Comparison of ENCODE assay signal across 8 cellular contexts in genomic region chr7:151083071-151083823, GRCh38. TPM values are rescaled to one million over a fixed set of nuclear protein-coding genes. Genes with fewer than 3 reads are reported as not detected.
DNase-seq lines count a peak whose midpoint lies in the region; ATAC-seq lines count a peak whose summit lies in the region.

A gene with protein sequence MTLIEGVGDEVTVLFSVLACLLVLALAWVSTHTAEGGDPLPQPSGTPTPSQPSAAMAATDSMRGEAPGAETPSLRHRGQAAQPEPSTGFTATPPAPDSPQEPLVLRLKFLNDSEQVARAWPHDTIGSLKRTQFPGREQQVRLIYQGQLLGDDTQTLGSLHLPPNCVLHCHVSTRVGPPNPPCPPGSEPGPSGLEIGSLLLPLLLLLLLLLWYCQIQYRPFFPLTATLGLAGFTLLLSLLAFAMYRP (minus strand): TSS chr7:151083493. CDS start chr7:151082563, 930 bp downstream.

- peak within 1 kb of the TSS; percentile 93 for H3K27ac Mint-ChIP-seq in activated CD8-positive, alpha-beta T cell treated with anti-CD3 and anti-CD28 coated beads, Interleukin-2, amount 10 ng/mL, durations not matched to agents 7 days and 5 days
- H3K27ac Mint-ChIP-seq in effector memory CD8-positive, alpha-beta T cell: peak within 1 kb of the TSS; percentile 92 to 96

- H3K4me3 Mint-ChIP-seq in activated CD8-positive, alpha-beta T cell treated with anti-CD3 and anti-CD28 coated beads, Interleukin-2, amount 10 ng/mL, durations not matched to agents 7 days and 5 days: peak within 1 kb of the TSS; percentile 87
- peak within 1 kb of the TSS; percentile 94 to 95 for H3K4me3 Mint-ChIP-seq in effector memory CD8-positive, alpha-beta T cell

- in situ Hi-C loops in ACHN (cut with HindIII; ENCODE audit: low pct_ligation_motif_present, low pct_unique_long_range_greater_than_20kb, low sequenced_read_pairs): no loop called here

- H3K27me3 Mint-ChIP-seq in activated CD8-positive, alpha-beta T cell treated with anti-CD3 and anti-CD28 coated beads, Interleukin-2, amount 10 ng/mL, durations not matched to agents 7 days and 5 days (ENCODE audit: low read depth): peaks cover 21% of the 10 kb centered on the region
- H3K27me3 Mint-ChIP-seq in effector memory CD8-positive, alpha-beta T cell: peaks cover 0 to 9% of the 10 kb centered on the region in 2 donors

- peaks cover 62% of the 10 kb centered on the region for H3K4me1 Mint-ChIP-seq in activated CD8-positive, alpha-beta T cell treated with anti-CD3 and anti-CD28 coated beads, Interleukin-2, amount 10 ng/mL, durations not matched to agents 7 days and 5 days (ENCODE audit: low read depth)
- H3K4me1 Mint-ChIP-seq in effector memory CD8-positive, alpha-beta T cell (ENCODE audit: low read depth in 2 of 2): peaks cover 30 to 35% of the 10 kb centered on the region in 2 donors

- DNase-seq in ACHN (peak; percentile 71), NCI-H526 (lab: John Stamatoyannopoulos, UW) (peak; percentile 25 to 92)
- DNase-seq in activated CD8-positive, alpha-beta T cell treated with anti-CD3 and anti-CD28 coated beads, Interleukin-2, amount 10 ng/mL, durations not matched to agents 7 days and 5 days: peak; percentile 87
- DNase-seq in effector memory CD8-positive, alpha-beta T cell: peak; percentile 82 to 89 (median 87)
- peak; percentile 62 to 74 for DNase-seq in stimulated activated CD8-positive, alpha-beta memory T cell treated with anti-CD3 and anti-CD28 coated beads, Interleukin-4, amount 100 ng/mL, for 1 hour (ENCODE audit: low read depth in 2 of 2, low spot score in 1 of 2)

- peaks cover 71% of the 10 kb centered on the region for H3K4me1 ChIP-seq in mononuclear cell (ENCODE audit: insufficient read depth, low read length)

- peaks cover 14% of the 10 kb centered on the region for H3K36me3 Mint-ChIP-seq in activated CD8-positive, alpha-beta T cell treated with anti-CD3 and anti-CD28 coated beads, Interleukin-2, amount 10 ng/mL, durations not matched to agents 7 days and 5 days (ENCODE audit: low read depth)
- peaks cover 12% of the 10 kb centered on the region for H3K36me3 Mint-ChIP-seq in effector memory CD8-positive, alpha-beta T cell (ENCODE audit: insufficient read depth)

- H3K27me3 ChIP-seq in mononuclear cell (ENCODE audit: insufficient read depth, low read length): peaks cover 6% of the 10 kb centered on the region

- H3K9me3 Mint-ChIP-seq in activated CD8-positive, alpha-beta T cell treated with anti-CD3 and anti-CD28 coated beads, Interleukin-2, amount 10 ng/mL, durations not matched to agents 7 days and 5 days (ENCODE audit: insufficient read depth): no peaks in the 10 kb centered on the region
- no peaks in the 10 kb centered on the region for H3K9me3 Mint-ChIP-seq in effector memory CD8-positive, alpha-beta T cell

- POLR2A ChIA-PET in activated CD8-positive, alpha-beta T cell treated with anti-CD3 and anti-CD28 coated beads, Interleukin-2, amount 10 ng/mL, durations not matched to agents 7 days and 5 days (lab: Charles Lee): interaction anchor here (1.0 to 1.6 kb wide), 2 partner anchors 25 to 28 kb away, joined by 3 to 4 read pairs; no protein-coding TSS in a partner anchor

- CTCF ChIA-PET in activated CD8-positive, alpha-beta T cell treated with anti-CD3 and anti-CD28 coated beads, Interleukin-2, amount 10 ng/mL, durations not matched to agents 7 days and 5 days (lab: Charles Lee): interaction anchor here (0.6 to 1.3 kb wide), 2 partner anchors 15 to 75 kb away, joined by 3 read pairs; no protein-coding TSS in a partner anchor

- H3K4me3 ChIP-seq in mononuclear cell (ENCODE audit: low read length): peak within 1 kb of the TSS; percentile 54

- ATAC-seq in GM18861 (IDR thresholded peaks at IDR 0.05; ENCODE audit: unreplicated experiment) (peak; percentile 36), HG03097 (IDR thresholded peaks at IDR 0.05; ENCODE audit: low FRiP score, unreplicated experiment) (peak; percentile 24)
- peak; percentile 66 for ATAC-seq in activated CD8-positive, alpha-beta T cell treated with anti-CD3 and anti-CD28 coated beads, Interleukin-2, amount 10 ng/mL, durations not matched to agents 7 days and 5 days
- peak; percentile 67 for ATAC-seq in effector memory CD8-positive, alpha-beta T cell (replicated peaks)

- H3K9me3 ChIP-seq in mononuclear cell (ENCODE audit: low read depth, low read length): no peaks in the 10 kb centered on the region

RNA-seq across cellular contexts. Expression of the gene that starts here (rescaled TPM):
- total RNA-seq in activated CD8-positive, alpha-beta T cell treated with anti-CD3 and anti-CD28 coated beads, Interleukin-2, amount 10 ng/mL, durations not matched to agents 7 days and 5 days: 10 to 100 TPM; 76.7 to 82.6 TPM
- 20.0 TPM for total RNA-seq in mononuclear cell

Comparison
In these comparisons a context has a peak if more than half of its experiments do, and no peak if none do; other contexts are left out.
1. Peak in every context shown above with its lines: DNase-seq, ATAC-seq and H3K4me3 ChIP-seq.